ENCODE assay signal across 1 cellular context in genomic region chr1:179015396-179015795, GRCh38.
TF ChIP-seq lines count a peak whose summit lies in the region.

No MANE protein-coding gene starts in this region.

TF ChIP-seq in K562, 482 proteins besides CTCF, POLR2A, EP300 and RAD21 (continued from another document):
- 0 out of 2 replicates have a peak, but pooled peaks have one; percentile 26 for TF ChIP-seq ZNF592 (IDR thresholded peaks at IDR 0.05)
- TF ChIP-seq SMARCC2 (IDR thresholded peaks at IDR 0.05; ENCODE audit: low read depth), result no peak
- no peak for TF ChIP-seq KDM1A (IDR thresholded peaks at IDR 0.05)
- TF ChIP-seq DPF2 (IDR thresholded peaks at IDR 0.05), result peak; percentile 77
- peak; percentile 80 for TF ChIP-seq ARID1B (IDR thresholded peaks at IDR 0.05)
- peak; percentile 28; the same call in 1 of the 2 replicates for TF ChIP-seq SOX6 (IDR thresholded peaks at IDR 0.05)
- peak; percentile 36; the same call in 1 of the 2 replicates for TF ChIP-seq NFE2 (IDR thresholded peaks at IDR 0.05; ENCODE audit: low read depth)
- peak; percentile 71 for TF ChIP-seq TCF3 (CRISPR knock-in tag; IDR thresholded peaks at IDR 0.05)
- TF ChIP-seq TEAD4 (IDR thresholded peaks at IDR 0.05; ENCODE audit: low read length), result peak; percentile 48
- no peak for TF ChIP-seq TEAD4 (CRISPR knock-in tag; IDR thresholded peaks at IDR 0.05; ENCODE audit: borderline replicate concordance)
- TF ChIP-seq SMARCA4 (IDR thresholded peaks at IDR 0.05), result peak; percentile 68
- TF ChIP-seq ZNF316 (IDR thresholded peaks at IDR 0.05), result peak; percentile 34
- peak; percentile 81 for TF ChIP-seq CBFA2T3 (IDR thresholded peaks at IDR 0.05)
- peak; percentile 49 for TF ChIP-seq MTA2 (IDR thresholded peaks at IDR 0.05; ENCODE audit: low read depth)
- TF ChIP-seq ZNF24 (IDR thresholded peaks at IDR 0.05), result peak; percentile 63; the same call in 1 of the 2 replicates
- TF ChIP-seq C11orf30 (IDR thresholded peaks at IDR 0.05; ENCODE audit: low read depth), result peak; percentile 14; the same call in 1 of the 2 replicates
- peak; percentile 84 for TF ChIP-seq PRDM10 (IDR thresholded peaks at IDR 0.05; ENCODE audit: partially characterized antibody)
- peak in 1 of 3 experiments; percentile 35 for TF ChIP-seq YY1 (IDR thresholded peaks at IDR 0.05; ENCODE audit: borderline replicate concordance in 1 of 3, control insufficient read depth in 1 of 3, extremely low read depth in 1 of 3, insufficient read depth in 3 of 3, insufficient read length in 1 of 3, insufficient replicate concordance in 2 of 3, low read depth in 1 of 3, low read length in 2 of 3)
- peak; percentile 69 for TF ChIP-seq TAL1 (IDR thresholded peaks at IDR 0.05)
- TF ChIP-seq CBFA2T2 (conservative IDR thresholded peaks at IDR 0.05), result peak; percentile 62
- TF ChIP-seq JUND (IDR thresholded peaks at IDR 0.05; ENCODE audit: borderline replicate concordance, low read depth, low read length), result no peak
- TF ChIP-seq JUND (tag; IDR thresholded peaks at IDR 0.05; ENCODE audit: borderline replicate concordance, low read depth, low read length), result 0 out of 3 replicates have a peak, but pooled peaks have one; percentile 11
- TF ChIP-seq KLF16 (IDR thresholded peaks at IDR 0.05), result peak; percentile 51; the same call in 1 of the 2 replicates
- TF ChIP-seq MEIS2 (IDR thresholded peaks at IDR 0.05; ENCODE audit: partially characterized antibody), result peak; percentile 38
- peak; percentile 22; the same call in 1 of the 2 replicates for TF ChIP-seq POLR2AphosphoS5 (IDR thresholded peaks at IDR 0.05; ENCODE audit: control insufficient read depth, insufficient read depth, low read depth, low read length)
- TF ChIP-seq ATF7 (IDR thresholded peaks at IDR 0.05), result 0 out of 2 replicates have a peak, but pooled peaks have one; percentile 29
- no peak for TF ChIP-seq ZNF224 (CRISPR knock-in tag; IDR thresholded peaks at IDR 0.05)
- TF ChIP-seq JUNB (CRISPR knock-in tag; conservative IDR thresholded peaks at IDR 0.05), result no peak
- no peak for TF ChIP-seq CLOCK (CRISPR knock-in tag; IDR thresholded peaks at IDR 0.05; ENCODE audit: borderline replicate concordance)
- TF ChIP-seq SMARCE1 (IDR thresholded peaks at IDR 0.05), result peak; percentile 63; the same call in 1 of the 2 replicates
- no peak for TF ChIP-seq BMI1 (IDR thresholded peaks at IDR 0.05; ENCODE audit: low read length)
- no peak for TF ChIP-seq NR3C1 (CRISPR knock-in tag; IDR thresholded peaks at IDR 0.05)
- TF ChIP-seq TSC22D4 (tag; IDR thresholded peaks at IDR 0.05), result no peak
TF ChIP-seq in K562: peak in this region for 25.
